In the genomic region with DNA sequence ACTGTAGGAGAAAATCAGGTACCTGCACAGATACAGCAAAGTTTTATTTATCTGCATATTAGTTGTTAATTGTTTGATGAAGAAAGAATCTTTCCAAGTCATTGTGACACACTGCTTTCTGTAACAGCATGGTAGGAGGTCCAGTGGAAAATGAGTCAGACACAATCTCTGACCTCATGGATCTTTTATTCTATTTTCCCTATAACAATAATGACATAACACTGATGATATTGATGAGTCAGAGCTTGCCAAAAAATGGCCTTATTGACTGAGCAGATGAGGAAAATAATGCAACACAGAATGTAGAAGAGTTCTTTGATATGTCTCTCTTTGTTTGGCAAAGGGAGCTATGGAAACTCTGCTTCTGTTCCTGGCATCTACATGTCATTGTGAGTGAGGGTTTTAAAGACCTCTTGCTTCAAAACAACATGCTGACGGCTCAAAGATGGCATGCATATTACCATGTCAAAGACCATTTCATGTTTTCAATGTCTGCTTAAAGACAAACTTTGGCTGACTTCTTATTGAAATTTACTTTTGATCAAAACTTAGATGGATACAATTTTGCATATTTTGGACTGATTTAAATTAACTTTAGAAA, we compare ENCODE assay signal across 19 cellular contexts.
DNase-seq lines count a peak whose midpoint lies in the region; FAIRE-seq and TF ChIP-seq lines count a peak whose summit lies in the region.
"Had no signal": no experiment of that assay in that cellular context is flagged by ENCODE, and none has a peak within 500 bp of the region (broad histone marks: within the 10 kb centered on the region; RNA-seq: fewer than 3 reads in every experiment).

No MANE protein-coding gene starts in this region.

- peaks cover 27% of the 10 kb centered on the region for H3K4me1 ChIP-seq in HUES64 (ENCODE audit: insufficient read depth, low read length)
- no peaks in the 10 kb centered on the region for H3K4me1 ChIP-seq in uterus
- H3K4me1 ChIP-seq: suprapubic skin had no signal

- intact Hi-C loops in uterus (cut with DNase I; ENCODE audit: low total_unique reads), result no loop called here

- no peaks in the 10 kb centered on the region for H3K27me3 ChIP-seq in HUES64 (ENCODE audit: insufficient read depth, low read length)
- no peaks in the 10 kb centered on the region for H3K27me3 ChIP-seq in bronchial epithelial cell (ENCODE audit: control insufficient read depth, insufficient read depth, low read length)
- H3K27me3 ChIP-seq in uterus, result no peaks in the 10 kb centered on the region
- H3K27me3 ChIP-seq: suprapubic skin had no signal

- H3K36me3 ChIP-seq in HUES64 (ENCODE audit: insufficient read depth, low read length), result no peaks in the 10 kb centered on the region
- no peaks in the 10 kb centered on the region for H3K36me3 ChIP-seq in bronchial epithelial cell (ENCODE audit: control insufficient read depth, insufficient read depth, low read length)
- H3K36me3 ChIP-seq in uterus, result no peaks in the 10 kb centered on the region
- H3K36me3 ChIP-seq: HAP-1, suprapubic skin had no signal

- TF ChIP-seq CTCF in bronchial epithelial cell (IDR thresholded peaks at IDR 0.05; ENCODE audit: insufficient read depth, low read length, severe bottlenecking) (no peak), uterus (IDR thresholded peaks at IDR 0.05) (no peak)

- H3K27ac ChIP-seq in HUES64 (ENCODE audit: low read depth, low read length), result peak overlapping the region; percentile 22; the same call in 1 of the 2 replicates
- no peak overlapping the region for H3K27ac ChIP-seq in uterus
- H3K27ac ChIP-seq: suprapubic skin had no signal

- WGBS in HUES64, result 54% methylated on average over 1 of the region's 1 CpG

- no peak overlapping the region for H3K4me3 ChIP-seq in HUES64 (ENCODE audit: low read length)
- no peak overlapping the region for H3K4me3 ChIP-seq in bronchial epithelial cell (ENCODE audit: low read depth, low read length)
- no peak overlapping the region for H3K4me3 ChIP-seq in uterus
- H3K4me3 ChIP-seq: HAP-1, lung, suprapubic skin had no signal

- FAIRE-seq in bronchial epithelial cell (lab: Jason Lieb, UNC), result no peak
- peak; percentile 5 for FAIRE-seq in islet of Langerhans (lab: Jason Lieb, UNC)
- FAIRE-seq in urothelium cell line (lab: Jason Lieb, UNC), result no peak

- H3K9me3 ChIP-seq in HUES64 (ENCODE audit: insufficient read depth, low read depth, low read length) (no peaks in the 10 kb centered on the region), uterus (no peaks in the 10 kb centered on the region)
- H3K9me3 ChIP-seq: HAP-1, suprapubic skin had no signal

- no peak for TF ChIP-seq POLR2A in uterus (IDR thresholded peaks at IDR 0.05)

- DNase-seq in EH (ENCODE audit: low read depth), result peak; percentile 12
- DNase-seq in bronchial epithelial cell (ENCODE audit: low read depth), result peak; percentile 54
- no peak for DNase-seq in LoVo (ENCODE audit: low spot score)
- no peak for DNase-seq in uterus
- DNase-seq in urothelium cell line (ENCODE audit: low spot score), result no peak
- DNase-seq in NCI-H774 (lab: John Stamatoyannopoulos, UW), result no peak
- DNase-seq: activated CD4-positive, alpha-beta memory T cell treated with anti-CD3 and anti-CD28 coated beads, Interleukin-2, amount 10 ng/mL, durations not matched to agents 7 days and 5 days; activated T-cell treated with anti-CD3 and anti-CD28 coated beads, Interleukin-2, amount 50 U/mL, for 4 hours; CD8-positive, alpha-beta memory T cell; cortex of kidney; head of caudate nucleus; immature natural killer cell; NCI-H1694 treated with DMSO at 0.1 percent for 48 hours; NCI-H446 treated with DMSO at 0.1 percent for 48 hours had no signal

- no peak overlapping the region for H3K9ac ChIP-seq in HUES64 (ENCODE audit: low read depth, low read length)

Comparison
In these comparisons a context has a peak if more than half of its experiments do, and no peak if none do; other contexts are left out.
1. DNase-seq: peak in EH (single experiment) and bronchial epithelial cell (single experiment); none in LoVo (single experiment), uterus (0 of 2), urothelium cell line (single experiment) and NCI-H774 (single experiment).